Comparison of ENCODE assay signal across 8 cellular contexts in genomic region chr1:58047265-58047858, GRCh38.
A peak's percentile ranks its signal among the peaks of the same experiment; 100 is the strongest.
DNase-seq lines count a peak whose midpoint lies in the region; ATAC-seq and TF ChIP-seq lines count a peak whose summit lies in the region.

No MANE protein-coding gene starts in this region.

- H3K4me1 ChIP-seq in right atrium auricular region = no peaks in the 10 kb centered on the region

- TF ChIP-seq CTCF in AG09319 (IDR thresholded peaks at IDR 0.05; ENCODE audit: low read depth, low read length) (peak; percentile 56), GM12864 (IDR thresholded peaks at IDR 0.05; ENCODE audit: low read depth, low read length, missing control alignments) (peak; percentile 85), right atrium auricular region (IDR thresholded peaks at IDR 0.05) (peak; percentile 50 to 75)

- no peaks in the 10 kb centered on the region for H3K27me3 ChIP-seq in right atrium auricular region

- no peaks in the 10 kb centered on the region for H3K9me3 ChIP-seq in right atrium auricular region

- H3K4me3 ChIP-seq in GM12864 (ENCODE audit: low read depth, low read length) (no peak overlapping the region), right atrium auricular region (no peak overlapping the region)

- peak; percentile 59 for ATAC-seq in stimulated activated naive CD8-positive, alpha-beta T cell treated with anti-CD3 and anti-CD28 coated beads, Interleukin-15, Interleukin-2, amounts not matched to agents 100 U/mL and 50 U/mL, for 24 hours
- ATAC-seq in HG02981 (IDR thresholded peaks at IDR 0.05; ENCODE audit: unreplicated experiment) = no peak

- DNase-seq in AG09319 (ENCODE audit: extremely low read depth, low read depth) (no peak), GM12864 (ENCODE audit: low read depth) (no peak), HT1080 (ENCODE audit: low read depth) (peak; percentile 10), right atrium auricular region (ENCODE audit: low spot score) (no peak), NCI-H1436 treated with DMSO at 0.1 percent for 48 hours (lab: John Stamatoyannopoulos, UW) (no peak)
- peak; percentile 47 for DNase-seq in activated CD4-positive, alpha-beta T cell treated with anti-CD3 and anti-CD28 coated beads for 48 hours
- DNase-seq in stimulated activated naive CD8-positive, alpha-beta T cell treated with anti-CD3 and anti-CD28 coated beads, Interleukin-15, Interleukin-2, amounts not matched to agents 100 U/mL and 50 U/mL, for 24 hours = peak; percentile 21

- no peak overlapping the region for H3K27ac ChIP-seq in right atrium auricular region

- no peaks in the 10 kb centered on the region for H3K36me3 ChIP-seq in right atrium auricular region

Comparison
In these comparisons a context has a peak if more than half of its experiments do, and no peak if none do; other contexts are left out.
1. DNase-seq: peak in HT1080 (single experiment), activated CD4-positive, alpha-beta T cell treated with anti-CD3 and anti-CD28 coated beads for 48 hours (single experiment) and stimulated activated naive CD8-positive, alpha-beta T cell treated with anti-CD3 and anti-CD28 coated beads, Interleukin-15, Interleukin-2, amounts not matched to agents 100 U/mL and 50 U/mL, for 24 hours (single experiment); none in AG09319 (single experiment), GM12864 (single experiment), right atrium auricular region (single experiment) and NCI-H1436 treated with DMSO at 0.1 percent for 48 hours (single experiment).
2. Peak in every context shown above with its lines, with median percentiles within 50 percentile points of each other: CTCF ChIP-seq.